Comparison of ENCODE assay signal across 2 cellular contexts in genomic region chr19:38663957-38664502, GRCh38.
TF ChIP-seq lines count a peak whose summit lies in the region.

No MANE protein-coding gene starts in this region.

TF ChIP-seq in SK-N-SH, 30 proteins besides CTCF, POLR2A, EP300 and RAD21 (continued from another document):
- no peak for TF ChIP-seq REST (IDR thresholded peaks at IDR 0.05; ENCODE audit: low read depth, low read length)
- no peak for TF ChIP-seq TCF12 (IDR thresholded peaks at IDR 0.05)
- no peak for TF ChIP-seq MAX (IDR thresholded peaks at IDR 0.05; ENCODE audit: low read depth)
- no peak for TF ChIP-seq FOXJ3 (CRISPR knock-in tag; IDR thresholded peaks at IDR 0.05)
- TF ChIP-seq, protein P1, sequence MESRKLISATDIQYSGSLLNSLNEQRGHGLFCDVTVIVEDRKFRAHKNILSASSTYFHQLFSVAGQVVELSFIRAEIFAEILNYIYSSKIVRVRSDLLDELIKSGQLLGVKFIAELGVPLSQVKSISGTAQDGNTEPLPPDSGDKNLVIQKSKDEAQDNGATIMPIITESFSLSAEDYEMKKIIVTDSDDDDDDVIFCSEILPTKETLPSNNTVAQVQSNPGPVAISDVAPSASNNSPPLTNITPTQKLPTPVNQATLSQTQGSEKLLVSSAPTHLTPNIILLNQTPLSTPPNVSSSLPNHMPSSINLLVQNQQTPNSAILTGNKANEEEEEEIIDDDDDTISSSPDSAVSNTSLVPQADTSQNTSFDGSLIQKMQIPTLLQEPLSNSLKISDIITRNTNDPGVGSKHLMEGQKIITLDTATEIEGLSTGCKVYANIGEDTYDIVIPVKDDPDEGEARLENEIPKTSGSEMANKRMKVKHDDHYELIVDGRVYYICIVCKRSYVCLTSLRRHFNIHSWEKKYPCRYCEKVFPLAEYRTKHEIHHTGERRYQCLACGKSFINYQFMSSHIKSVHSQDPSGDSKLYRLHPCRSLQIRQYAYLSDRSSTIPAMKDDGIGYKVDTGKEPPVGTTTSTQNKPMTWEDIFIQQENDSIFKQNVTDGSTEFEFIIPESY (IDR thresholded peaks at IDR 0.05; ENCODE audit: borderline replicate concordance, low read depth), result no peak
- no peak for TF ChIP-seq ELF1 (IDR thresholded peaks at IDR 0.05)
- TF ChIP-seq MEF2A (IDR thresholded peaks at IDR 0.05; ENCODE audit: borderline replicate concordance, low read depth), result no peak
- TF ChIP-seq TAF1 (IDR thresholded peaks at IDR 0.05; ENCODE audit: borderline replicate concordance, low read depth, low read length), result no peak
- no peak for TF ChIP-seq RFX5 (IDR thresholded peaks at IDR 0.05; ENCODE audit: low read length)
- no peak for TF ChIP-seq FOXM1 (IDR thresholded peaks at IDR 0.05; ENCODE audit: low read depth)

TF ChIP-seq in SK-N-SH treated with all-trans-retinoic acid at 6 μM for 48 hours, 23 proteins besides CTCF, POLR2A, EP300 and RAD21 (continued from another document):
- TF ChIP-seq TSHZ2 (CRISPR knock-in tag; IDR thresholded peaks at IDR 0.05) (no peak), CSDC2 (CRISPR knock-in tag; IDR thresholded peaks at IDR 0.05) (no peak)
- TF ChIP-seq, protein P2, sequence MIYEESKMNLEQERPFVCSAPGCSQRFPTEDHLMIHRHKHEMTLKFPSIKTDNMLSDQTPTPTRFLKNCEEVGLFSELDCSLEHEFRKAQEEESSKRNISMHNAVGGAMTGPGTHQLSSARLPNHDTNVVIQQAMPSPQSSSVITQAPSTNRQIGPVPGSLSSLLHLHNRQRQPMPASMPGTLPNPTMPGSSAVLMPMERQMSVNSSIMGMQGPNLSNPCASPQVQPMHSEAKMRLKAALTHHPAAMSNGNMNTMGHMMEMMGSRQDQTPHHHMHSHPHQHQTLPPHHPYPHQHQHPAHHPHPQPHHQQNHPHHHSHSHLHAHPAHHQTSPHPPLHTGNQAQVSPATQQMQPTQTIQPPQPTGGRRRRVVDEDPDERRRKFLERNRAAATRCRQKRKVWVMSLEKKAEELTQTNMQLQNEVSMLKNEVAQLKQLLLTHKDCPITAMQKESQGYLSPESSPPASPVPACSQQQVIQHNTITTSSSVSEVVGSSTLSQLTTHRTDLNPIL (CRISPR knock-in tag; IDR thresholded peaks at IDR 0.05; ENCODE audit: low read depth), result no peak
